18 cellular contexts compared by ENCODE assay signal in genomic region chr6:116028233-116028632, GRCh38. TPM values are rescaled to one million over a fixed set of nuclear protein-coding genes. Genes with fewer than 3 reads are reported as not detected.
"Had no signal": no experiment of that assay in that cellular context is flagged by ENCODE, and none has a peak within 500 bp of the region (broad histone marks: within the 10 kb centered on the region; RNA-seq: fewer than 3 reads in every experiment).

No MANE protein-coding gene starts in this region.

- H3K27ac ChIP-seq: colonic mucosa, heart right ventricle, neutrophil, sigmoid colon, skin epidermis, testis, transverse colon had no signal

- H3K4me1 ChIP-seq: colonic mucosa, testis had no signal

- H3K4me3 ChIP-seq: colonic mucosa, heart right ventricle, sigmoid colon, skin epidermis, testis, transverse colon had no signal

- H3K27me3 ChIP-seq: colonic mucosa, heart right ventricle, neutrophil, sigmoid colon, testis, transverse colon had no signal

- ATAC-seq: heart right ventricle; left lobe of liver; naive thymus-derived CD8-positive, alpha-beta T cell had no signal

- H3K9me3 ChIP-seq: colonic mucosa, heart right ventricle, neutrophil, sigmoid colon, testis, transverse colon had no signal

- DNase-seq: colonic mucosa; dermis blood vessel endothelial cell; heart right ventricle; islet precursor cell; naive thymus-derived CD8-positive, alpha-beta T cell; posterior cingulate gyrus; sigmoid colon; stimulated activated CD4-positive, alpha-beta T cell treated with anti-CD3 and anti-CD28 coated beads, Interleukin-2, amount 100 ng/mL, for 24 hours; stimulated activated CD4-positive, alpha-beta T cell treated with anti-CD3 and anti-CD28 coated beads, Interleukin-4, amount 100 ng/mL, for 4 hours; stimulated activated naive B cell treated with anti-CD40 and anti-IgM and Interleukin-4, amounts not matched to agents 10 μg/mL and 1 μg/mL and 100 μg/mL, for 72 hours; stimulated activated naive CD8-positive, alpha-beta T cell treated with anti-CD3 and anti-CD28 coated beads, Interleukin-15, amount 100 ng/mL, for 72 hours; testis; transverse colon had no signal

- H3K36me3 ChIP-seq: colonic mucosa, heart right ventricle, neutrophil, sigmoid colon, transverse colon had no signal

RNA-seq across cellular contexts. Expression of gene FRK, which starts 32.5 kb away (rescaled TPM):
- total RNA-seq: mononuclear cell had no signal
- polyA plus RNA-seq: neural cell had no signal
